Comparison of ENCODE assay signal across 7 cellular contexts in genomic region chr1:29121516-29121937, GRCh38. TPM values are rescaled to one million over a fixed set of nuclear protein-coding genes. Genes with fewer than 3 reads are reported as not detected.
DNase-seq lines count a peak whose midpoint lies in the region; ATAC-seq and TF ChIP-seq lines count a peak whose summit lies in the region.

No MANE protein-coding gene starts in this region.

- no peak overlapping the region for H3K9ac ChIP-seq in skeletal muscle satellite cell (ENCODE audit: low read depth, low read length)

- H3K27ac ChIP-seq in RWPE2 (ENCODE audit: poor library complexity, severe bottlenecking) (no peak overlapping the region), right cardiac atrium (ENCODE audit: low read length) (no peak overlapping the region)

- TF ChIP-seq CTCF in RWPE2 (IDR thresholded peaks at IDR 0.05; ENCODE audit: poor library complexity, severe bottlenecking) = no peak

- in situ Hi-C loops in HAP-1 (cut with MboI; ENCODE audit: low sequenced_read_pairs) = no loop called here

- ATAC-seq in RWPE2 (ENCODE audit: low read depth) (no peak), right cardiac atrium (no peak), GM19328 (IDR thresholded peaks at IDR 0.05; ENCODE audit: unreplicated experiment) (no peak)

- H3K9me3 ChIP-seq in RWPE2 (ENCODE audit: severe bottlenecking) (no peaks in the 10 kb centered on the region), right cardiac atrium (ENCODE audit: control insufficient read depth, low read length) (no peaks in the 10 kb centered on the region), skeletal muscle satellite cell (replicated peaks; ENCODE audit: low read length) (no peaks in the 10 kb centered on the region), HAP-1 (no peaks in the 10 kb centered on the region)

- H3K27me3 ChIP-seq in RWPE2 (ENCODE audit: insufficient read depth, poor library complexity, severe bottlenecking) (peaks cover 16% of the 10 kb centered on the region), right cardiac atrium (ENCODE audit: control insufficient read depth, insufficient read depth) (no peaks in the 10 kb centered on the region), skeletal muscle satellite cell (ENCODE audit: control insufficient read depth, insufficient read depth, low read length) (peaks cover 25% of the 10 kb centered on the region), HAP-1 (ENCODE audit: low read depth) (no peaks in the 10 kb centered on the region)

- H3K4me2 ChIP-seq in skeletal muscle satellite cell (ENCODE audit: low read length) = peak overlapping the region; percentile 89

- H3K4me1 ChIP-seq in RWPE2 (ENCODE audit: insufficient read depth, poor library complexity, severe bottlenecking) (no peaks in the 10 kb centered on the region), right cardiac atrium (ENCODE audit: control insufficient read depth, insufficient read depth, low read length) (no peaks in the 10 kb centered on the region), skeletal muscle satellite cell (ENCODE audit: control insufficient read depth, insufficient read depth, low read length) (peaks cover 25% of the 10 kb centered on the region), HAP-1 (peaks cover 2% of the 10 kb centered on the region; the same call in 1 of the 2 replicates)

- peak overlapping the region; percentile 51 for H3K4me3 ChIP-seq in RWPE2 (ENCODE audit: severe bottlenecking)
- peak overlapping the region; percentile 70 for H3K4me3 ChIP-seq in right cardiac atrium (ENCODE audit: low read length)
- H3K4me3 ChIP-seq in skeletal muscle satellite cell (ENCODE audit: low read length) = peak overlapping the region; percentile 57
- H3K4me3 ChIP-seq in HAP-1 = no peak overlapping the region

- DNase-seq in GM03348 (ENCODE audit: low spot score) = peak; percentile 29
- DNase-seq in RWPE2 (ENCODE audit: low spot score) = no peak
- peak; percentile 26 to 67 (median 60) for DNase-seq in right cardiac atrium
- DNase-seq in inferior parietal cortex (ENCODE audit: extremely low spot score) = no peak
- no peak for DNase-seq in HAP-1 (ENCODE audit: low spot score in 2 of 2)

- 5% methylated on average over 59 of the region's 59 CpGs for WGBS in right cardiac atrium

- intact Hi-C loops in right cardiac atrium (cut with DNase I) = loop anchor here in 3 of 4 donors (5.0 to 10.0 kb wide), 3 partner anchors 53 to 63 kb away; partner anchors contain the start of gene SRSF4 (in 2 of the 3)

- peaks cover 3% of the 10 kb centered on the region; the same call in 1 of the 2 replicates for H3K36me3 ChIP-seq in RWPE2 (ENCODE audit: low read depth)
- no peaks in the 10 kb centered on the region for H3K36me3 ChIP-seq in skeletal muscle satellite cell (ENCODE audit: insufficient read depth, low read length)
- H3K36me3 ChIP-seq in HAP-1 (replicated peaks) = peaks cover 7% of the 10 kb centered on the region

RNA-seq across cellular contexts. Expression of gene TMEM200B, which starts 2.2 kb away (rescaled TPM):
- 1 to 10 TPM; 3.6 to 4.1 (median 3.9) TPM for total RNA-seq in right cardiac atrium
- polyA plus RNA-seq in right cardiac atrium = 2.8 TPM
- total RNA-seq in skeletal muscle satellite cell (2012; rRNA removed) = 3.8 and 7.4 TPM in 2 replicates

Comparison
In these comparisons a context has a peak if more than half of its experiments do, and no peak if none do; other contexts are left out.
1. DNase-seq: peak in GM03348 (single experiment) and right cardiac atrium (3 of 3); none in RWPE2 (single experiment), inferior parietal cortex (single experiment) and HAP-1 (0 of 2).